ENCODE assay signal across 2 cellular contexts in the genomic region with DNA sequence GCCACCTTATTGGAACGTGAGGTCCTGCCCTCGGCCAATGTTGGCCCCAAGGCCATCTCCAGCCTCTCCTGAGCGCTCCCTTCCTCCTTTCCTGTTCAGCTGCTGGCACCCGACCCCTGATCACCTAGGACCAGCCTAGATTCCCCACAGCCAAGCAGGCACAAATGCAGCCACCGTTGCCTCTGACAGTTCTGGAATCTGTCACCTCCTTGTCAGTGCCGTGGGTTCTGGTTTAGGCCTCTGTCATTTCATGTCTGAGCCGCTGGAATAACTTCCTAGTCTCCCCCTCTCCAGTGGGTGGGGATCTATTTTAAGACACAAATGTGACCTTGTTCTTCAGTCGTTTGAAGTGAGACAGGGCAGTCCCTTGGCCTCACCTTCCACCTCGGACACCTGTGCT.
TF ChIP-seq lines count a peak whose summit lies in the region.

No MANE protein-coding gene starts in this region.

TF ChIP-seq in IMR-90, 13 proteins besides CTCF, POLR2A, EP300 and RAD21:
- no peak for TF ChIP-seq RCOR1 (IDR thresholded peaks at IDR 0.05; ENCODE audit: insufficient replicate concordance, low read length)
- no peak for TF ChIP-seq CHD1 (IDR thresholded peaks at IDR 0.05; ENCODE audit: low read depth, low read length)
TF ChIP-seq in IMR-90: peak in this region for 0.

TF ChIP-seq in K562, 482 proteins besides CTCF, POLR2A, EP300 and RAD21:
- TF ChIP-seq, protein P1, sequence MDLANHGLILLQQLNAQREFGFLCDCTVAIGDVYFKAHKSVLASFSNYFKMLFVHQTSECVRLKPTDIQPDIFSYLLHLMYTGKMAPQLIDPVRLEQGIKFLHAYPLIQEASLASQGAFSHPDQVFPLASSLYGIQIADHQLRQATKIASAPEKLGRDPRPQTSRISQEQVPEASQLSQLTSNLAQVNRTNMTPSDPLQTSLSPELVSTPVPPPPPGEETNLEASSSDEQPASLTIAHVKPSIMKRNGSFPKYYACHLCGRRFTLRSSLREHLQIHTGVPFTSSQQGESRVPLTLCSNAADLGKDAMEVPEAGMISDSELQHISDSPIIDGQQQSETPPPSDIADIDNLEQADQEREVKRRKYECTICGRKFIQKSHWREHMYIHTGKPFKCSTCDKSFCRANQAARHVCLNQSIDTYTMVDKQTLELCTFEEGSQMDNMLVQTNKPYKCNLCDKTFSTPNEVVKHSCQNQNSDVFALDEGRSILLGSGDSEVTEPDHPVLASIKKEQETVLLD (IDR thresholded peaks at IDR 0.05), result no peak
- TF ChIP-seq ZFX (CRISPR knock-in tag; IDR thresholded peaks at IDR 0.05) (peak; percentile 25; the same call in 1 of the 2 replicates), MEF2D (tag; conservative IDR thresholded peaks at IDR 0.05; ENCODE audit: low read depth) (no peak)
